Comparison of ENCODE assay signal across 15 cellular contexts in the genomic region with DNA sequence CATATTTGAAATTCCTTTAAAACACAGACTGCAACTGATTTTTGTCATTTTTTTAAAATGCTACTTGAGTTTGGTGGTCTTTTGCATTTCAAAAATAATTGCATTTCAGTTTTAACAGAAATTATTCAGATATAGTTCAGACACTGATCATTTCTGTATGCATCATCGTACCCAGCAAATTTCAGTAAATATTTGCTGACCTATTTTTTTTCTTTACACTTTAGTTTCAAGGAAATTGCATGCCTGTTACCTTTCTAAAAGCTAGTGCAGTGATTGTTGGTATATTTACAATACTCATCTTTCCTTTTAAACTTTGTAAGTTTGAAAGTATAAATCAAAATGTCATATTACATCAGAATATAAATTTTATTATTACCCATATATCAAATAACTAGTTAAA. TPM values are rescaled to one million over a fixed set of nuclear protein-coding genes. Genes with fewer than 3 reads are reported as not detected.
DNase-seq lines count a peak whose midpoint lies in the region; ATAC-seq, FAIRE-seq and TF ChIP-seq lines count a peak whose summit lies in the region.
"Had no signal": no experiment of that assay in that cellular context is flagged by ENCODE, and none has a peak within 500 bp of the region (broad histone marks: within the 10 kb centered on the region; RNA-seq: fewer than 3 reads in every experiment).

No MANE protein-coding gene starts in this region.

- DNase-seq in DMS53 treated with DMSO at 0.1 percent for 48 hours (lab: John Stamatoyannopoulos, UW; ENCODE audit: unreplicated experiment) = peak; percentile 8
- DNase-seq in osteocyte (ENCODE audit: extremely low spot score, unreplicated experiment) = no peak
- DNase-seq in foreskin fibroblast = no peak
- DNase-seq in activated CD4-positive, alpha-beta T cell treated with anti-CD3 and anti-CD28 coated beads for 1 hour = no peak
- DNase-seq: DMS153, H9, MG63, NCI-H1694, NCI-H524, Peyer's patch, SHP77 treated with DMSO at 0.1 percent for 48 hours had no signal

- H3K36me3 Mint-ChIP-seq in osteocyte (ENCODE audit: unreplicated experiment) = peaks cover 28% of the 10 kb centered on the region

- H3K4me1 Mint-ChIP-seq in osteocyte (ENCODE audit: unreplicated experiment) = peaks cover 36% of the 10 kb centered on the region

- H3K4me3 Mint-ChIP-seq in osteocyte (ENCODE audit: unreplicated experiment) = no peak overlapping the region
- H3K4me3 Mint-ChIP-seq: H9 had no signal

- peak overlapping the region; percentile 15; the same call in 1 of the 2 replicates for H3K27ac ChIP-seq in HUES64 (ENCODE audit: low read depth, low read length)
- H3K27ac ChIP-seq: C4-2B, Peyer's patch had no signal

- H3K9ac ChIP-seq in HUES64 (ENCODE audit: low read depth, low read length) = no peak overlapping the region

- peaks cover 18% of the 10 kb centered on the region for H3K4me1 ChIP-seq in HUES64 (ENCODE audit: insufficient read depth, low read length)
- H3K4me1 ChIP-seq: Peyer's patch had no signal

- peak overlapping the region; percentile 8 for H3K27ac Mint-ChIP-seq in osteocyte (ENCODE audit: unreplicated experiment)

- peaks cover 13% of the 10 kb centered on the region; the same call in 1 of the 2 replicates for H3K36me3 ChIP-seq in HUES64 (ENCODE audit: insufficient read depth, low read length)
- H3K36me3 ChIP-seq: Peyer's patch had no signal

- peak; percentile 50 for FAIRE-seq in endometrium (lab: Jason Lieb, UNC)

- WGBS in HUES64 = 93% methylated on average over 1 of the region's 1 CpG

- no peaks in the 10 kb centered on the region for H3K27me3 ChIP-seq in HUES64 (ENCODE audit: insufficient read depth, low read length)
- H3K27me3 ChIP-seq: MG63, Peyer's patch had no signal

- TF ChIP-seq CTCF in osteocyte (IDR thresholded peaks at IDR 0.05) = no peak
- no peak for TF ChIP-seq CTCF in foreskin fibroblast (IDR thresholded peaks at IDR 0.05; ENCODE audit: low read depth, low read length)

- no peak for ATAC-seq in HG03442 (IDR thresholded peaks at IDR 0.05; ENCODE audit: unreplicated experiment)

- H3K9me3 Mint-ChIP-seq in osteocyte (ENCODE audit: unreplicated experiment) = peaks cover 8% of the 10 kb centered on the region

- H3K9me3 ChIP-seq in HUES64 (ENCODE audit: insufficient read depth, low read depth, low read length) = peaks cover 6% of the 10 kb centered on the region; the same call in 1 of the 2 replicates
- H3K9me3 ChIP-seq: Peyer's patch had no signal

- H3K4me3 ChIP-seq in HUES64 (ENCODE audit: low read length) (no peak overlapping the region), foreskin fibroblast (ENCODE audit: low read depth in 1 of 2, low read length in 2 of 2) (no peak overlapping the region)
- H3K4me3 ChIP-seq: MG63, Peyer's patch had no signal

- no peaks in the 10 kb centered on the region for H3K27me3 Mint-ChIP-seq in osteocyte (ENCODE audit: unreplicated experiment)

RNA-seq across cellular contexts. Expression of a gene that starts 32.4 kb away (rescaled TPM):
- 23.0 TPM for polyA plus RNA-seq in HUES64 (2013, experiment 1 of 2)
- polyA plus RNA-seq in HUES64 (2013, experiment 2 of 2) = 26.2 TPM
- 242 and 253 TPM in 2 replicates for total RNA-seq in osteocyte
